In the genomic region with DNA sequence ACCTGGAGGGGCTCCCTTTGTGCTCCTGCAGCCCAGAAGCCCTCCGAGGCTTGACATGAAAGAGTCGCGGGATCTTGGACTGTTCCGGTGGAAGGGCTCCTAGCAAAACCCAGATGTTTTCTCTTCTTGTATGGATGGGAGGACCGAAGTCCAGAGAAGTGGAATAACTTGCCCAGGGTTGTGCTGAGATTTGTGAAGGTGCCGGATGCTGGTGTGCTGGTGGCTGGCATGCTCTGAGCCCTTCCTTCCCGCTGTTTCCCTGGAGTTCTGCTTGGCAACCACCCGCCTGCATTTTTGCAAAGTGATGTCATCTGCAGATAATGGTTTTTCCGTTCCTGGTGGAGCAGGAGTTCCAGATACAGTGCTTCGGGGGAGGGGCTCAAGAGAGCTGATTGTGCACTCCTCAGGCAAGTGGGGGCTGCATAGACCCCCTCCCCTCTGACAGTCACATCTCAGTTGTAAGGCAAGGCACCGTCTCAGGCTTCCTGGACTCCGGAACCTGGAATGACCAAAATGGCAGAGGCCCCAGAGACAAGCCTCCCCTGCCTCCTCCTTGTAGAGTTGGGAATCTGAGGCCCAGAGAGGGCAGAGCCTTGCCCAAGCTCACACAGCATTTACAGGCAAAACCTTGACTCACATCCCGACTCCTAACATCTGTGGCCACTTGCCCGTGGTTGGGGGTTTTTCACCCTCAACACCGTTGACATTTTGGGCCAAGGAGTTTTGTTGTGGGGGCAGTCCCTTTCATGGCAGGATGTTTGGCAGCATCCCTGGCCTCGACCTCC, we compare ENCODE assay signal across 10 cellular contexts.
DNase-seq lines count a peak whose midpoint lies in the region; ATAC-seq and TF ChIP-seq lines count a peak whose summit lies in the region.
"Had no signal": no experiment of that assay in that cellular context is flagged by ENCODE, and none has a peak within 500 bp of the region (broad histone marks: within the 10 kb centered on the region; RNA-seq: fewer than 3 reads in every experiment).

No MANE protein-coding gene starts in this region.

- H3K4me3 ChIP-seq in cardiac muscle cell = no peak overlapping the region

- H3K36me3 ChIP-seq in cardiac muscle cell = no peaks in the 10 kb centered on the region

- H3K27me3 Mint-ChIP-seq in activated T-helper 17 cell treated with anti-CD3 and anti-CD28 coated beads, Interleukin-2, amount 50 U/mL, for 72 hours = peaks cover 8% of the 10 kb centered on the region

- peak overlapping the region; percentile 73 for H3K4me3 Mint-ChIP-seq in activated T-helper 17 cell treated with anti-CD3 and anti-CD28 coated beads, Interleukin-2, amount 50 U/mL, for 72 hours

- H3K36me3 Mint-ChIP-seq in activated T-helper 17 cell treated with anti-CD3 and anti-CD28 coated beads, Interleukin-2, amount 50 U/mL, for 72 hours (ENCODE audit: low read depth) = no peaks in the 10 kb centered on the region
- H3K36me3 Mint-ChIP-seq: naive B cell had no signal

- no peak for TF ChIP-seq CTCF in cardiac muscle cell (IDR thresholded peaks at IDR 0.05; ENCODE audit: low read depth, low read length)

- H3K27me3 ChIP-seq in cardiac muscle cell = no peaks in the 10 kb centered on the region

- peak overlapping the region; percentile 95 for H3K27ac Mint-ChIP-seq in activated T-helper 17 cell treated with anti-CD3 and anti-CD28 coated beads, Interleukin-2, amount 50 U/mL, for 72 hours

- no peaks in the 10 kb centered on the region for H3K9me3 Mint-ChIP-seq in activated T-helper 17 cell treated with anti-CD3 and anti-CD28 coated beads, Interleukin-2, amount 50 U/mL, for 72 hours
- H3K9me3 Mint-ChIP-seq: naive B cell had no signal

- H3K4me1 ChIP-seq in cardiac muscle cell (ENCODE audit: low read depth) = peaks cover 43% of the 10 kb centered on the region

- peak; percentile 53 for ATAC-seq in activated T-helper 17 cell treated with anti-CD3 and anti-CD28 coated beads, Interleukin-2, amount 50 U/mL, for 72 hours (replicated peaks)
- ATAC-seq in HG03520 (IDR thresholded peaks at IDR 0.05; ENCODE audit: unreplicated experiment) = no peak

- DNase-seq in AG20443 (ENCODE audit: low spot score) = peak; percentile 89
- peak; percentile 91 for DNase-seq in HK-2 (ENCODE audit: unreplicated experiment)
- peak; percentile 82 to 95 for DNase-seq in cardiac muscle cell (ENCODE audit: low read depth in 1 of 2, low spot score in 1 of 2)
- peak; percentile 95 for DNase-seq in renal cortical epithelial cell (ENCODE audit: low read depth)
- no peak for DNase-seq in stimulated activated naive CD4-positive, alpha-beta T cell treated with Interleukin-2 at 50 U/mL for 16 hours (lab: John Stamatoyannopoulos, UW)
- no peak for DNase-seq in T-helper 1 cell
- DNase-seq: naive B cell had no signal

- H3K27ac ChIP-seq in cardiac muscle cell = peak overlapping the region; percentile 82
- H3K27ac ChIP-seq: HL-60 had no signal

- peaks cover 38% of the 10 kb centered on the region for H3K4me1 Mint-ChIP-seq in activated T-helper 17 cell treated with anti-CD3 and anti-CD28 coated beads, Interleukin-2, amount 50 U/mL, for 72 hours

- H3K9me3 ChIP-seq in cardiac muscle cell (ENCODE audit: low read depth) = no peaks in the 10 kb centered on the region

Comparison
In these comparisons a context has a peak if more than half of its experiments do, and no peak if none do; other contexts are left out.
1. DNase-seq: peak in AG20443 (single experiment), HK-2 (single experiment), cardiac muscle cell (2 of 2) and renal cortical epithelial cell (single experiment); none in stimulated activated naive CD4-positive, alpha-beta T cell treated with Interleukin-2 at 50 U/mL for 16 hours (single experiment) and T-helper 1 cell (0 of 5).